ENCODE assay signal across 13 cellular contexts in the genomic region with DNA sequence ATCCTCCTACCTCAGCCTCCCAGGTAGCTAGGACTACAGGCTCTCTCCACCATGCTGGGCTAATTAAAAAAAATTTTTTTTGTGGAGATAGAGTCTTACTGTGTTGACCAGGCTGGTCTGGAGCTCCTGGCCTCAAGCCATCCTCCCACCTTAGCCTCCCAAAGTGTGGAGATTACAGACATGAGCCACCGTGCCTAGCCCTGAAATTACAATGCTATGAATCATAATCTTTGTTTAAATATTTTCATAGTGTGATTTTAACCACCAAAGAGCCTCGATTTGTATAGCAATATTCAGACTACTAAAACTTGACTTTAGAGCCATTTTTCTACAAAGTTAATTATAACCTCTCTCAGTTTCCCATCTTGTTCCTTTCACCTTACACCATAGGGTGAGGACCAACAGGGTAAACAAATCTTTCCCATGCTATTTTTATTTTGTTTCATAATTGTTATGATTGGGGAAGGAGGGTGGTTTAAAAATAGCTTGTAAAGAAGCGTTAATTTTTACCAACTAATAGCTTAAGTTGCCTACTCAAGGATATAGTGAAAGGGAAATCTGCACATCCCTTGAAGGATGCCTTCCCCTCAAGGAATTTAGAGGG. TPM values are rescaled to one million over a fixed set of nuclear protein-coding genes. Genes with fewer than 3 reads are reported as not detected.
DNase-seq lines count a peak whose midpoint lies in the region; ATAC-seq and TF ChIP-seq lines count a peak whose summit lies in the region.
"Had no signal": no experiment of that assay in that cellular context is flagged by ENCODE, and none has a peak within 500 bp of the region (broad histone marks: within the 10 kb centered on the region; RNA-seq: fewer than 3 reads in every experiment).

No MANE protein-coding gene starts in this region.

- no peak overlapping the region for H3K4me3 Mint-ChIP-seq in activated CD4-positive, alpha-beta memory T cell treated with anti-CD3 and anti-CD28 coated beads for 36 hours
- no peak overlapping the region for H3K4me3 Mint-ChIP-seq in activated CD4-positive, alpha-beta memory T cell treated with anti-CD3 and anti-CD28 coated beads, Interleukin-2, amount 10 ng/mL, durations not matched to agents 7 days and 5 days
- H3K4me3 Mint-ChIP-seq in chondrocyte (ENCODE audit: unreplicated experiment) = no peak overlapping the region
- H3K4me3 Mint-ChIP-seq: T-helper 1 cell treated with Interleukin-12 subunit alpha and Interleukin-12 subunit beta and Interleukin-4 antibody, amounts not matched to agents 30 μg/mL and 1 μg/mL, for 36 hours had no signal

- peaks cover 9% of the 10 kb centered on the region for H3K36me3 Mint-ChIP-seq in activated CD4-positive, alpha-beta memory T cell treated with anti-CD3 and anti-CD28 coated beads for 36 hours
- peaks cover 43% of the 10 kb centered on the region for H3K36me3 Mint-ChIP-seq in activated CD4-positive, alpha-beta memory T cell treated with anti-CD3 and anti-CD28 coated beads, Interleukin-2, amount 10 ng/mL, durations not matched to agents 7 days and 5 days (ENCODE audit: low read depth)
- peaks cover 2% of the 10 kb centered on the region for H3K36me3 Mint-ChIP-seq in chondrocyte (ENCODE audit: low read depth)

- POLR2A ChIA-PET in activated CD4-positive, alpha-beta memory T cell treated with anti-CD3 and anti-CD28 coated beads for 36 hours (lab: Charles Lee) = no interaction called here
- POLR2A ChIA-PET in activated CD4-positive, alpha-beta memory T cell treated with anti-CD3 and anti-CD28 coated beads, Interleukin-2, amount 10 ng/mL, durations not matched to agents 7 days and 5 days (lab: Charles Lee) = interaction anchor here (1.2 kb wide), 1 partner anchor 13 kb away, joined by 3 read pairs; no protein-coding TSS in a partner anchor

- H3K4me3 ChIP-seq in psoas muscle = no peak overlapping the region
- H3K4me3 ChIP-seq: upper lobe of left lung had no signal

- no peaks in the 10 kb centered on the region for H3K36me3 ChIP-seq in psoas muscle (ENCODE audit: insufficient read depth in 1 of 2, low read depth in 1 of 2)

- H3K9me3 Mint-ChIP-seq in activated CD4-positive, alpha-beta memory T cell treated with anti-CD3 and anti-CD28 coated beads for 36 hours = no peaks in the 10 kb centered on the region
- no peaks in the 10 kb centered on the region for H3K9me3 Mint-ChIP-seq in activated CD4-positive, alpha-beta memory T cell treated with anti-CD3 and anti-CD28 coated beads, Interleukin-2, amount 10 ng/mL, durations not matched to agents 7 days and 5 days
- no peaks in the 10 kb centered on the region for H3K9me3 Mint-ChIP-seq in chondrocyte (ENCODE audit: low read depth)
- H3K9me3 Mint-ChIP-seq: T-helper 1 cell treated with Interleukin-12 subunit alpha and Interleukin-12 subunit beta and Interleukin-4 antibody, amounts not matched to agents 30 μg/mL and 1 μg/mL, for 36 hours had no signal

- H3K27me3 Mint-ChIP-seq in activated CD4-positive, alpha-beta memory T cell treated with anti-CD3 and anti-CD28 coated beads for 36 hours = no peaks in the 10 kb centered on the region
- H3K27me3 Mint-ChIP-seq in activated CD4-positive, alpha-beta memory T cell treated with anti-CD3 and anti-CD28 coated beads, Interleukin-2, amount 10 ng/mL, durations not matched to agents 7 days and 5 days = no peaks in the 10 kb centered on the region
- H3K27me3 Mint-ChIP-seq in chondrocyte (ENCODE audit: low read depth) = no peaks in the 10 kb centered on the region

- H3K27ac ChIP-seq in psoas muscle = peak overlapping the region; percentile 37

- H3K27ac Mint-ChIP-seq in activated CD4-positive, alpha-beta memory T cell treated with anti-CD3 and anti-CD28 coated beads for 36 hours = peak overlapping the region; percentile 33
- no peak overlapping the region for H3K27ac Mint-ChIP-seq in activated CD4-positive, alpha-beta memory T cell treated with anti-CD3 and anti-CD28 coated beads, Interleukin-2, amount 10 ng/mL, durations not matched to agents 7 days and 5 days
- peak overlapping the region; percentile 77 for H3K27ac Mint-ChIP-seq in chondrocyte (ENCODE audit: unreplicated experiment)
- H3K27ac Mint-ChIP-seq: T-helper 1 cell treated with Interleukin-12 subunit alpha and Interleukin-12 subunit beta and Interleukin-4 antibody, amounts not matched to agents 30 μg/mL and 1 μg/mL, for 36 hours had no signal

- CTCF ChIA-PET in activated CD4-positive, alpha-beta memory T cell treated with anti-CD3 and anti-CD28 coated beads for 36 hours (lab: Charles Lee) = interaction anchor here (0.9 to 1.3 kb wide), 2 partner anchors 174 to 180 kb away, joined by 3 read pairs; no protein-coding TSS in a partner anchor
- CTCF ChIA-PET in activated CD4-positive, alpha-beta memory T cell treated with anti-CD3 and anti-CD28 coated beads, Interleukin-2, amount 10 ng/mL, durations not matched to agents 7 days and 5 days (lab: Charles Lee) = no interaction called here

- ATAC-seq in psoas muscle (peak in 3 of 4 donors; percentile 21 to 58 (median 55)), GM21619 (IDR thresholded peaks at IDR 0.05; ENCODE audit: unreplicated experiment) (no peak), left lobe of liver (no peak)

- TF ChIP-seq CTCF in chondrocyte (IDR thresholded peaks at IDR 0.05) = no peak
- TF ChIP-seq CTCF in psoas muscle (IDR thresholded peaks at IDR 0.05) = no peak

- DNase-seq in activated CD4-positive, alpha-beta memory T cell treated with anti-CD3 and anti-CD28 coated beads for 36 hours = peak; percentile 42
- no peak for DNase-seq in activated CD4-positive, alpha-beta memory T cell treated with anti-CD3 and anti-CD28 coated beads, Interleukin-2, amount 10 ng/mL, durations not matched to agents 7 days and 5 days
- DNase-seq in LoVo (ENCODE audit: low spot score) = peak; percentile 81
- no peak for DNase-seq in chondrocyte (ENCODE audit: low spot score)
- DNase-seq in psoas muscle = no peak
- DNase-seq in left lobe of liver (ENCODE audit: low spot score) = no peak
- no peak for DNase-seq in NCI-H2081 treated with DMSO at 0.1 percent for 48 hours (lab: John Stamatoyannopoulos, UW)
- DNase-seq: effector memory CD4-positive, alpha-beta T cell; Karpas-422; NCI-H510A; upper lobe of left lung had no signal

- whole genome bisulfite sequencing in psoas muscle, 3 donors = 17 to 35% (median 28%) methylated on average over 3 of the region's 3 CpGs

- peaks cover 55% of the 10 kb centered on the region for H3K4me1 Mint-ChIP-seq in activated CD4-positive, alpha-beta memory T cell treated with anti-CD3 and anti-CD28 coated beads for 36 hours (ENCODE audit: low read depth)
- H3K4me1 Mint-ChIP-seq in activated CD4-positive, alpha-beta memory T cell treated with anti-CD3 and anti-CD28 coated beads, Interleukin-2, amount 10 ng/mL, durations not matched to agents 7 days and 5 days = peaks cover 26% of the 10 kb centered on the region
- peaks cover 37% of the 10 kb centered on the region for H3K4me1 Mint-ChIP-seq in chondrocyte (ENCODE audit: low read depth)

- H3K9me3 ChIP-seq in psoas muscle = no peaks in the 10 kb centered on the region
- H3K9me3 ChIP-seq: upper lobe of left lung had no signal

- intact Hi-C loops in activated CD4-positive, alpha-beta memory T cell treated with anti-CD3 and anti-CD28 coated beads for 36 hours (cut with micrococcal nuclease) = loop anchor here (2.0 kb wide), 1 partner anchor 17 kb away; no protein-coding TSS in a partner anchor
- intact Hi-C loops in psoas muscle (cut with DNase I) = no loop called here

- H3K27me3 ChIP-seq in psoas muscle (ENCODE audit: insufficient read depth in 3 of 3, low read length in 2 of 3) = no peaks in the 10 kb centered on the region
- H3K27me3 ChIP-seq: upper lobe of left lung had no signal

- H3K4me1 ChIP-seq in psoas muscle = peaks cover 15% of the 10 kb centered on the region

RNA-seq across cellular contexts. Expression of gene UBE2D2, which starts 32.7 kb away (rescaled TPM):
- total RNA-seq in activated CD4-positive, alpha-beta memory T cell treated with anti-CD3 and anti-CD28 coated beads for 36 hours = 100 to 1,000 TPM; 271 to 285 TPM
- 100 to 1,000 TPM; 241 to 244 TPM for total RNA-seq in activated CD4-positive, alpha-beta memory T cell treated with anti-CD3 and anti-CD28 coated beads, Interleukin-2, amount 10 ng/mL, durations not matched to agents 7 days and 5 days
- total RNA-seq in chondrocyte (110 to 129 TPM (median 117 TPM) in 3 replicates), psoas muscle (100 to 1,000 TPM; 156 to 175 (median 164) TPM), left lobe of liver (34.4 TPM)
- 100 to 1,000 TPM; 107 to 243 (median 126) TPM for polyA plus RNA-seq in psoas muscle

RNA-seq across cellular contexts. Expression of gene CXXC5, which starts 54.3 kb away (rescaled TPM):
- 1 to 10 TPM in 1 of 2 experiments, under 1 TPM in 1; 0.82 to 1.0 TPM for total RNA-seq in activated CD4-positive, alpha-beta memory T cell treated with anti-CD3 and anti-CD28 coated beads for 36 hours
- 1 to 10 TPM; 1.4 to 1.7 TPM for total RNA-seq in activated CD4-positive, alpha-beta memory T cell treated with anti-CD3 and anti-CD28 coated beads, Interleukin-2, amount 10 ng/mL, durations not matched to agents 7 days and 5 days
- total RNA-seq in chondrocyte (144 to 193 TPM (median 145 TPM) in 3 replicates), psoas muscle (10 to 100 TPM; 31.9 to 88.3 (median 48.5) TPM), left lobe of liver (64.0 TPM)
- 10 to 100 TPM; 24.5 to 48.5 (median 27.0) TPM for polyA plus RNA-seq in psoas muscle

Comparison
In these comparisons a context has a peak if more than half of its experiments do, and no peak if none do; other contexts are left out.
1. DNase-seq: peak in activated CD4-positive, alpha-beta memory T cell treated with anti-CD3 and anti-CD28 coated beads for 36 hours (single experiment) and LoVo (single experiment); none in activated CD4-positive, alpha-beta memory T cell treated with anti-CD3 and anti-CD28 coated beads, Interleukin-2, amount 10 ng/mL, durations not matched to agents 7 days and 5 days (single experiment), chondrocyte (single experiment), psoas muscle (0 of 2), left lobe of liver (single experiment) and NCI-H2081 treated with DMSO at 0.1 percent for 48 hours (single experiment).
2. ATAC-seq: peak in psoas muscle (3 of 4); none in GM21619 (single experiment) and left lobe of liver (single experiment).
3. RNA of gene CXXC5, which starts 54.3 kb away (total RNA-seq): 144 to 193 TPM in chondrocyte, 64.0 TPM in left lobe of liver (single experiment) and 31.9 to 88.3 TPM in psoas muscle; 1.4 to 1.7 TPM in activated CD4-positive, alpha-beta memory T cell treated with anti-CD3 and anti-CD28 coated beads, Interleukin-2, amount 10 ng/mL, durations not matched to agents 7 days and 5 days and 0.82 to 1.0 TPM in activated CD4-positive, alpha-beta memory T cell treated with anti-CD3 and anti-CD28 coated beads for 36 hours; every median in the first group is over 10 times any median in the second.